ENCODE assay signal across 8 cellular contexts in the genomic region with DNA sequence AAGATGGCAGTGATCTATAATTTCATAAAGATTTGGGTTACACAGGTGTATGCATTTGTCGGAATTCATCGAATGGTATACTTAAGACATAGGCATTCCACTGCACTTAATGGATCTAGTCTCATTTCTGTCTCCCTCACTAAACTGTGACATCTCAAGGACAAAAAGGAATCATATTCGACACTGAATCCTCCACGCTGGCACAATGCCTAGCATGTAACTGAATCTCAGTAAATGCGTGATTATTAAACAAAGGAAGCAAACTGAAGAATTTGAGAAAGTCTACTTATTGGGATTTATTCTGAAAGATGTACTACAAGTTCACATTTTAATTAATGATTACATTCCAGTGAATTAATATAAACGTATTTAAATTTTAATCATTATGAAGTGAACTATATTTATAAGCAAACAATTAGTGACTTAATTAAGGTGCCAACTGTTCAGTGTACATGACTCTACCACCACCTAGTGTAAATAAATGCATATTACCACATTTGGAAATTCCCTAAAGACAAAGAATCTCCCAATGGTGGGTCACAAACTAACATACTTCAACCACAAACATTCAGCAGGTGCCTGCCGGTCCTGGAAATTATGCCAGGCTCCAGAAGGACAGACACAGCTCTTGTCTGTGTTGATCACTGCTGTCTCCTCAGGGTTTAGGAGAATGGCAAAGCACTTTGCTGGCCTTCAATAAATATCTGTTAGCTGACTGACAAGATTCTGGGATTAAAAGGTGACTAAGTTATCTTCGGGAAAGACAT. TPM values are rescaled to one million over a fixed set of nuclear protein-coding genes. Genes with fewer than 3 reads are reported as not detected.
DNase-seq lines count a peak whose midpoint lies in the region; ATAC-seq, FAIRE-seq and TF ChIP-seq lines count a peak whose summit lies in the region.

No MANE protein-coding gene starts in this region.

- H3K36me3 ChIP-seq in adipocyte (ENCODE audit: control insufficient read depth, insufficient read depth, low read length, severe bottlenecking) (no peaks in the 10 kb centered on the region), upper lobe of left lung (no peaks in the 10 kb centered on the region)

- H3K4me3 ChIP-seq in AG09309 (ENCODE audit: control insufficient read depth, low read depth, low read length) (no peak overlapping the region), adipocyte (ENCODE audit: low read length) (no peak overlapping the region), upper lobe of left lung (no peak overlapping the region)

- ATAC-seq in upper lobe of left lung (ENCODE audit: low FRiP score in 2 of 2) (no peak), HG03108 (IDR thresholded peaks at IDR 0.05; ENCODE audit: unreplicated experiment) (no peak)

- TF ChIP-seq EP300 in upper lobe of left lung (IDR thresholded peaks at IDR 0.05): no peak

- H3K9me3 ChIP-seq in adipocyte (ENCODE audit: control insufficient read depth, low read length) (no peaks in the 10 kb centered on the region), upper lobe of left lung (no peaks in the 10 kb centered on the region)

- FAIRE-seq in GM18507 (lab: Jason Lieb, UNC): peak; percentile 33

- no peak overlapping the region for H3K27ac ChIP-seq in upper lobe of left lung

- TF ChIP-seq CTCF in AG09309 (IDR thresholded peaks at IDR 0.05; ENCODE audit: control insufficient read depth, insufficient read depth, low read depth, low read length, missing control alignments) (peak; percentile 61), upper lobe of left lung (IDR thresholded peaks at IDR 0.05) (peak; percentile 19 to 67 (median 46))

- no peak overlapping the region for H3K9ac ChIP-seq in adipocyte (ENCODE audit: low read length)

- H3K4me1 ChIP-seq in adipocyte (ENCODE audit: control insufficient read depth, insufficient read depth, low read length): peaks cover 18% of the 10 kb centered on the region
- peaks cover 0 to 3% (median 0%) of the 10 kb centered on the region in 4 donors for H3K4me1 ChIP-seq in upper lobe of left lung

- TF ChIP-seq POLR2A in upper lobe of left lung (IDR thresholded peaks at IDR 0.05): no peak

- 63% methylated on average over 8 of the region's 8 CpGs for WGBS in upper lobe of left lung, 2 donors

- no peaks in the 10 kb centered on the region for H3K27me3 ChIP-seq in adipocyte (replicated peaks; ENCODE audit: control insufficient read depth, insufficient read depth, low read length)
- H3K27me3 ChIP-seq in upper lobe of left lung: no peaks in the 10 kb centered on the region

- DNase-seq in AG09309 (ENCODE audit: low read depth) (no peak), GM18507 (ENCODE audit: extremely low spot score, insufficient read length, low read depth) (peak; percentile 9), NCI-H2081 (lab: John Stamatoyannopoulos, UW) (peak; percentile 8 to 68), adipocyte (ENCODE audit: low read depth) (peak; percentile 67), islet precursor cell (peak; percentile 60), upper lobe of left lung (no peak)
- DNase-seq in stimulated activated CD4-positive, alpha-beta T cell treated with anti-CD3 and anti-CD28 coated beads, Interleukin-1b, Interleukin-23, amount 100 ng/mL, for 48 hours: no peak

RNA-seq across cellular contexts. Expression of gene SMYD3, which starts 56.4 kb away (rescaled TPM):
- 100 to 1,000 TPM in 1 of 6 donors, 10 to 100 TPM in 5; 22.7 to 109 (median 34.0) TPM for total RNA-seq in upper lobe of left lung

Comparison
In these comparisons a context has a peak if more than half of its experiments do, and no peak if none do; other contexts are left out.
1. DNase-seq: peak in GM18507 (single experiment), NCI-H2081 (2 of 2), adipocyte (single experiment) and islet precursor cell (single experiment); none in AG09309 (single experiment), upper lobe of left lung (0 of 2) and stimulated activated CD4-positive, alpha-beta T cell treated with anti-CD3 and anti-CD28 coated beads, Interleukin-1b, Interleukin-23, amount 100 ng/mL, for 48 hours (single experiment).